Comparison of ENCODE assay signal across 8 cellular contexts in genomic region chr7:117931314-117931713, GRCh38. TPM values are rescaled to one million over a fixed set of nuclear protein-coding genes. Genes with fewer than 3 reads are reported as not detected.
"Had no signal": no experiment of that assay in that cellular context is flagged by ENCODE, and none has a peak within 500 bp of the region (broad histone marks: within the 10 kb centered on the region; RNA-seq: fewer than 3 reads in every experiment).

No MANE protein-coding gene starts in this region.

- H3K36me3 Mint-ChIP-seq: IgD-negative memory B cell had no signal

- H3K9ac ChIP-seq: GM23248 had no signal

- H2AFZ ChIP-seq: GM23248 had no signal

- H3K4me3 ChIP-seq: GM23248 had no signal

- DNase-seq: GM23248, H7, HCEC 1CT, Kasumi-1, KG1 had no signal

- H3K27ac ChIP-seq: GM23248, HL-60 had no signal

- ATAC-seq: HepG2 had no signal

- H3K27me3 Mint-ChIP-seq: IgD-negative memory B cell had no signal

- H3K4me3 Mint-ChIP-seq: IgD-negative memory B cell had no signal

- FAIRE-seq: HepG2 had no signal

- H3K4me1 Mint-ChIP-seq: IgD-negative memory B cell had no signal

RNA-seq across cellular contexts. Expression of gene CTTNBP2, which starts 58.1 kb away (rescaled TPM):
- total RNA-seq: GM23248, HepG2 had no signal
- polyA plus RNA-seq: GM23248, HepG2, IgD-negative memory B cell had no signal
